In genomic region chr2:100381240-100381639, GRCh38 we compare ENCODE assay signal across 8 cellular contexts. TPM values are rescaled to one million over a fixed set of nuclear protein-coding genes. Genes with fewer than 3 reads are reported as not detected.
DNase-seq lines count a peak whose midpoint lies in the region; ATAC-seq and TF ChIP-seq lines count a peak whose summit lies in the region.

No MANE protein-coding gene starts in this region.

- H4K12ac ChIP-seq in trophoblast cell (ENCODE audit: low read depth, low read length): no peak overlapping the region

- no peak overlapping the region for H3K4me3 Mint-ChIP-seq in activated T-helper 2 cell treated with anti-CD3 and anti-CD28 coated beads, Interferon-gamma antibody, Interleukin-2, Interleukin-4, amounts not matched to agents 10 μg/mL and 5 μg/mL and 100 μg/mL, durations not matched to agents 14 hours and 24 hours and 36 hours (ENCODE audit: low read depth)

- no peak overlapping the region for H3K9ac ChIP-seq in trophoblast cell (ENCODE audit: low read length)

- peak; percentile 61 for ATAC-seq in GM19397 (IDR thresholded peaks at IDR 0.05; ENCODE audit: unreplicated experiment)
- peak; percentile 74 to 85 for ATAC-seq in upper lobe of left lung (ENCODE audit: low FRiP score in 2 of 2)

- WGBS in trophoblast cell (ENCODE audit: extremely low coverage, insufficient coverage, insufficient read length): no CpG with 5 or more reads among the region's 4 CpGs
- 33 to 41% methylated on average over 4 of the region's 4 CpGs for WGBS in upper lobe of left lung, 2 donors

- H3K9me3 Mint-ChIP-seq in activated T-helper 2 cell treated with anti-CD3 and anti-CD28 coated beads, Interferon-gamma antibody, Interleukin-2, Interleukin-4, amounts not matched to agents 10 μg/mL and 5 μg/mL and 100 μg/mL, durations not matched to agents 14 hours and 24 hours and 36 hours: no peaks in the 10 kb centered on the region

- H3K27ac ChIP-seq in trophoblast cell (ENCODE audit: low read depth, low read length): no peak overlapping the region
- no peak overlapping the region for H3K27ac ChIP-seq in upper lobe of left lung

- H2AFZ ChIP-seq in trophoblast cell (ENCODE audit: insufficient read depth, low read length, poor library complexity): no peak overlapping the region

- no peaks in the 10 kb centered on the region for H3K36me3 Mint-ChIP-seq in activated T-helper 2 cell treated with anti-CD3 and anti-CD28 coated beads, Interferon-gamma antibody, Interleukin-2, Interleukin-4, amounts not matched to agents 10 μg/mL and 5 μg/mL and 100 μg/mL, durations not matched to agents 14 hours and 24 hours and 36 hours (ENCODE audit: low read depth)

- TF ChIP-seq POLR2A in upper lobe of left lung (IDR thresholded peaks at IDR 0.05): no peak

- H3K9me3 ChIP-seq in trophoblast cell (ENCODE audit: insufficient read depth, low read depth, low read length) (no peaks in the 10 kb centered on the region), upper lobe of left lung (no peaks in the 10 kb centered on the region)

- no peak overlapping the region for H3K23ac ChIP-seq in trophoblast cell (ENCODE audit: low read length)

- DNase-seq in CD1c-positive myeloid dendritic cell (ENCODE audit: extremely low spot score): peak; percentile 90
- DNase-seq in LHCN-M2 (ENCODE audit: low read depth): peak; percentile 47
- peak; percentile 26 for DNase-seq in SHP77 treated with DMSO at 0.1 percent for 48 hours (lab: John Stamatoyannopoulos, UW)
- peak; percentile 57 for DNase-seq in activated T-helper 2 cell treated with anti-CD3 and anti-CD28 coated beads, Interferon-gamma antibody, Interleukin-2, Interleukin-4, amounts not matched to agents 10 μg/mL and 5 μg/mL and 100 μg/mL, durations not matched to agents 14 hours and 24 hours and 36 hours (ENCODE audit: low spot score)
- DNase-seq in globus pallidus (ENCODE audit: low spot score): peak; percentile 71
- DNase-seq in trophoblast cell: peak; percentile 73 to 96
- DNase-seq in upper lobe of left lung: peak in 1 of 2 donors; percentile 78

- no peak overlapping the region for H3K18ac ChIP-seq in trophoblast cell (ENCODE audit: low read length)

- TF ChIP-seq EP300 in upper lobe of left lung (IDR thresholded peaks at IDR 0.05): no peak

- no peaks in the 10 kb centered on the region for H3K4me1 ChIP-seq in trophoblast cell (ENCODE audit: control insufficient read depth in 1 of 2, insufficient read depth in 2 of 2, low read length in 2 of 2)
- H3K4me1 ChIP-seq in upper lobe of left lung: peaks cover 0 to 5% (median 1%) of the 10 kb centered on the region in 4 donors

- H3K27me3 ChIP-seq in trophoblast cell (ENCODE audit: insufficient read depth, low read length) (no peaks in the 10 kb centered on the region), upper lobe of left lung (no peaks in the 10 kb centered on the region)

- no peak overlapping the region for H2BK5ac ChIP-seq in trophoblast cell (ENCODE audit: low read depth, low read length, poor library complexity)

- peak; percentile 65 to 87 (median 79) for TF ChIP-seq CTCF in upper lobe of left lung (IDR thresholded peaks at IDR 0.05)

- H3K4me3 ChIP-seq in trophoblast cell (ENCODE audit: low read depth, low read length) (no peak overlapping the region), upper lobe of left lung (no peak overlapping the region)

- H3K4ac ChIP-seq in trophoblast cell (ENCODE audit: low read depth, low read length): no peak overlapping the region

- no peak overlapping the region for H3K4me2 ChIP-seq in trophoblast cell (ENCODE audit: low read length)

- no peak overlapping the region for H2BK12ac ChIP-seq in trophoblast cell (ENCODE audit: low read length)

- H3K27ac Mint-ChIP-seq in activated T-helper 2 cell treated with anti-CD3 and anti-CD28 coated beads, Interferon-gamma antibody, Interleukin-2, Interleukin-4, amounts not matched to agents 10 μg/mL and 5 μg/mL and 100 μg/mL, durations not matched to agents 14 hours and 24 hours and 36 hours: no peak overlapping the region

- H3K36me3 ChIP-seq in trophoblast cell (ENCODE audit: control insufficient read depth in 1 of 2, insufficient read depth in 2 of 2, low read length in 2 of 2) (no peaks in the 10 kb centered on the region), upper lobe of left lung (no peaks in the 10 kb centered on the region)

- peaks cover 4% of the 10 kb centered on the region for H3K4me1 Mint-ChIP-seq in activated T-helper 2 cell treated with anti-CD3 and anti-CD28 coated beads, Interferon-gamma antibody, Interleukin-2, Interleukin-4, amounts not matched to agents 10 μg/mL and 5 μg/mL and 100 μg/mL, durations not matched to agents 14 hours and 24 hours and 36 hours (ENCODE audit: low read depth)

- no peak overlapping the region for H2AK5ac ChIP-seq in trophoblast cell (ENCODE audit: low read length)

- no peaks in the 10 kb centered on the region for H3K79me2 ChIP-seq in trophoblast cell (ENCODE audit: control insufficient read depth, insufficient read depth, low read length, poor library complexity)

- H4K8ac ChIP-seq in trophoblast cell (ENCODE audit: low read depth, low read length): no peak overlapping the region

- no peak overlapping the region for H3K14ac ChIP-seq in trophoblast cell (ENCODE audit: low read length)

- peaks cover 22% of the 10 kb centered on the region for H3K27me3 Mint-ChIP-seq in activated T-helper 2 cell treated with anti-CD3 and anti-CD28 coated beads, Interferon-gamma antibody, Interleukin-2, Interleukin-4, amounts not matched to agents 10 μg/mL and 5 μg/mL and 100 μg/mL, durations not matched to agents 14 hours and 24 hours and 36 hours (ENCODE audit: low read depth)

- intact Hi-C loops in activated T-helper 2 cell treated with anti-CD3 and anti-CD28 coated beads, Interferon-gamma antibody, Interleukin-2, Interleukin-4, amounts not matched to agents 10 μg/mL and 5 μg/mL and 100 μg/mL, durations not matched to agents 14 hours and 24 hours and 36 hours (cut with micrococcal nuclease): loop anchor here (1.0 kb wide), 1 partner anchor 118 kb away; no protein-coding TSS in a partner anchor

- no peaks in the 10 kb centered on the region for H3K79me1 ChIP-seq in trophoblast cell (ENCODE audit: low read length)

- no peak overlapping the region for H2BK120ac ChIP-seq in trophoblast cell (ENCODE audit: insufficient read depth, low read length, poor library complexity)

- H4K91ac ChIP-seq in trophoblast cell (ENCODE audit: low read depth, low read length): no peak overlapping the region

RNA-seq across cellular contexts. Expression of gene CHST10, which starts 36.2 kb away (rescaled TPM):
- total RNA-seq in LHCN-M2 (2014; rRNA removed) (12.4 and 17.1 TPM in 2 replicates), upper lobe of left lung (10 to 100 TPM in 1 of 6 donors, 1 to 10 TPM in 5; 2.1 to 14.7 (median 7.9) TPM)
- 5.2 TPM for polyA plus RNA-seq in LHCN-M2 (2012)
- 6.8 and 10.5 TPM in 2 replicates for total RNA-seq in activated T-helper 2 cell treated with anti-CD3 and anti-CD28 coated beads, Interferon-gamma antibody, Interleukin-2, Interleukin-4, amounts not matched to agents 10 μg/mL and 5 μg/mL and 100 μg/mL, durations not matched to agents 14 hours and 24 hours and 36 hours
- polyA plus RNA-seq in trophoblast cell (2013): 8.3 and 8.8 TPM in 2 replicates

RNA-seq across cellular contexts. Expression of gene LONRF2, which starts 58.9 kb away (rescaled TPM):
- total RNA-seq in LHCN-M2 (2014; rRNA removed) (not detected in 2 replicates), upper lobe of left lung (1 to 10 TPM; 3.0 to 7.9 (median 4.2) TPM)
- polyA plus RNA-seq in LHCN-M2 (2012): not detected
- 0.21 and 0.28 TPM in 2 replicates for total RNA-seq in activated T-helper 2 cell treated with anti-CD3 and anti-CD28 coated beads, Interferon-gamma antibody, Interleukin-2, Interleukin-4, amounts not matched to agents 10 μg/mL and 5 μg/mL and 100 μg/mL, durations not matched to agents 14 hours and 24 hours and 36 hours
- polyA plus RNA-seq in trophoblast cell (2013): 1.8 and 2.0 TPM in 2 replicates
